Comparison of ENCODE assay signal across 12 cellular contexts in the genomic region with DNA sequence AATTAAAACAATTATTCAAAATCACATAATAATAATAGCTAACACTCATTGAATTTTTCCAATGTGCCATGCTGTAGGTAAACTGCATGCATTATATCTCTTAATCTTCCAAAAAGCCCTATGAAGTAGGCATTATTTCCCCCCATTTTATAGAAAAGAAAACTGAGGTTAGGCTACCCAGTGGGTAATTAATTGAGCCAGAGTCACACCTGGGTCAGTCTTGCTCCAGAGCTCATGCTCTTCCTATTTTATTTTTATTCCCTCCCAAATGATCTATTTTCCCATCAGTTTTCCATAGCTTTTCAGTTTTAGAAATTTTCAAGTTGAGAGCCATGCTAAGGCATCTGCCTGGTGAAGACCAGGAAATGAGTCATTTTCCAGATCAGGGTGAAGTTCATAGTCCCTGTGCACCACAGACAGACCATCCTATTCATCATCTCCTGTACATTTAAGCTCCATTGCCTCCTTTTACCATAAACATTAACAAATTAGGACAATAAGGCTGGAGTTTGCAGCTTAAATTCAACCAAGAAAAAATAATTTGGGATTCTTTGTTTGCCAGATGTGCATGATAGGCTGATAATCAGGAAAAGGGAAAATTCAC.
DNase-seq lines count a peak whose midpoint lies in the region; ATAC-seq and TF ChIP-seq lines count a peak whose summit lies in the region.
"Had no signal": no experiment of that assay in that cellular context is flagged by ENCODE, and none has a peak within 500 bp of the region (broad histone marks: within the 10 kb centered on the region; RNA-seq: fewer than 3 reads in every experiment).

No MANE protein-coding gene starts in this region.

- CTCF ChIA-PET in SK-N-SH (lab: Yijun Ruan, JAX) (interaction anchor here (0.7 to 2.2 kb wide), 16 partner anchors 17 to 1735 kb away, joined by 3 to 9 read pairs (median 3); no protein-coding TSS in a partner anchor), OCI-LY7 (lab: Charles Lee; ENCODE audit: unreplicated experiment) (no interaction called here)

- H4K20me1 ChIP-seq in SK-N-SH (ENCODE audit: insufficient read depth): no peaks in the 10 kb centered on the region
- no peaks in the 10 kb centered on the region for H4K20me1 ChIP-seq in OCI-LY7 (ENCODE audit: insufficient read depth, low read length)

- H3K27ac ChIP-seq in SK-N-SH (ENCODE audit: low read depth in 2 of 2, low read length in 1 of 2) (peak overlapping the region; percentile 71 to 74; a peak in 3 of 4 replicates), OCI-LY7 (ENCODE audit: low read depth, low read length, poor library complexity, severe bottlenecking) (no peak overlapping the region)
- H3K27ac ChIP-seq: 22Rv1, HL-60 had no signal

- H3K9ac ChIP-seq in SK-N-SH: no peak overlapping the region

- H3F3A ChIP-seq in SK-N-SH (replicated peaks; ENCODE audit: insufficient read depth): peaks cover 8% of the 10 kb centered on the region

- peak in 1 of 2 experiments; percentile 52; a peak in 1 of 4 replicates for TF ChIP-seq EP300 in SK-N-SH (IDR thresholded peaks at IDR 0.05; ENCODE audit: borderline replicate concordance in 1 of 2, low read depth in 1 of 2, low read length in 1 of 2)

- no peak for ATAC-seq in HG03469 (IDR thresholded peaks at IDR 0.05; ENCODE audit: unreplicated experiment)
- no peak for ATAC-seq in stimulated activated naive B cell treated with anti-CD40 and anti-IgM and Interleukin-4, amounts not matched to agents 10 μg/mL and 1 μg/mL and 100 μg/mL, for 72 hours (replicated peaks)
- no peak for ATAC-seq in activated CD4-positive, CD25-positive, alpha-beta regulatory T cell treated with anti-CD3 and anti-CD28 coated beads, Interleukin-2, amount 50 U/mL, for 24 hours
- ATAC-seq: natural killer cell treated with Interleukin-12 subunit alpha and Interleukin-12 subunit beta and Interleukin-15 and Interleukin-18, amount 100 ng/mL, for 72 hours had no signal

- H3K9me3 ChIP-seq in SK-N-SH (no peaks in the 10 kb centered on the region), OCI-LY7 (ENCODE audit: low read length) (no peaks in the 10 kb centered on the region)

- intact Hi-C loops in OCI-LY7 (cut with micrococcal nuclease; ENCODE audit: unreplicated experiment): no loop called here

- H3K27me3 ChIP-seq in SK-N-SH (ENCODE audit: insufficient read depth): no peaks in the 10 kb centered on the region

- H2AFZ ChIP-seq in SK-N-SH (ENCODE audit: low read depth) (peak overlapping the region; percentile 12; the same call in 1 of the 2 replicates), OCI-LY7 (ENCODE audit: low read length) (no peak overlapping the region)

- H3K4me1 ChIP-seq in SK-N-SH (ENCODE audit: control insufficient read depth in 1 of 2, insufficient read depth in 2 of 2, low read depth in 1 of 2, low read length in 1 of 2) (peaks cover 8 to 11% of the 10 kb centered on the region in 2 experiments; a peak in 3 of 4 replicates), OCI-LY7 (ENCODE audit: insufficient read depth, low read length, poor library complexity, severe bottlenecking) (no peaks in the 10 kb centered on the region)

- no peaks in the 10 kb centered on the region for H3K27me3 Mint-ChIP-seq in stimulated activated naive B cell treated with anti-CD40 and anti-IgM and Interleukin-4, amounts not matched to agents 10 μg/mL and 1 μg/mL and 100 μg/mL, for 72 hours
- H3K27me3 Mint-ChIP-seq: natural killer cell treated with Interleukin-12 subunit alpha and Interleukin-12 subunit beta and Interleukin-15 and Interleukin-18, amount 100 ng/mL, for 72 hours had no signal

- H3K27ac Mint-ChIP-seq in stimulated activated naive B cell treated with anti-CD40 and anti-IgM and Interleukin-4, amounts not matched to agents 10 μg/mL and 1 μg/mL and 100 μg/mL, for 72 hours: no peak overlapping the region
- H3K27ac Mint-ChIP-seq: natural killer cell treated with Interleukin-12 subunit alpha and Interleukin-12 subunit beta and Interleukin-15 and Interleukin-18, amount 100 ng/mL, for 72 hours had no signal

- H3K9me3 Mint-ChIP-seq in stimulated activated naive B cell treated with anti-CD40 and anti-IgM and Interleukin-4, amounts not matched to agents 10 μg/mL and 1 μg/mL and 100 μg/mL, for 72 hours: peaks cover 0 to 2% of the 10 kb centered on the region in 2 donors

- TF ChIP-seq CTCF in SK-N-SH (IDR thresholded peaks at IDR 0.05) (no peak), OCI-LY7 (conservative IDR thresholded peaks at IDR 0.05; ENCODE audit: low read length) (no peak)

- no peak for TF ChIP-seq RAD21 in SK-N-SH (IDR thresholded peaks at IDR 0.05; ENCODE audit: low read length)

- peak overlapping the region; percentile 46; the same call in 1 of the 2 replicates for H3K4me2 ChIP-seq in SK-N-SH
- H3K4me2 ChIP-seq in OCI-LY7 (ENCODE audit: low read length): no peak overlapping the region

- no peak overlapping the region for H3K4me3 ChIP-seq in SK-N-SH (ENCODE audit: low read depth in 2 of 2, low read length in 1 of 2)
- H3K4me3 ChIP-seq in OCI-LY7 (ENCODE audit: low read depth, low read length, poor library complexity, severe bottlenecking): no peak overlapping the region

- BruUV-seq in OCI-LY7 (replicated peaks; lab: Mats Ljungman, UMichigan): no TSS peak

- no peaks in the 10 kb centered on the region for H3K79me2 ChIP-seq in SK-N-SH (ENCODE audit: insufficient read depth)
- H3K79me2 ChIP-seq in OCI-LY7 (ENCODE audit: insufficient read depth, low read depth, low read length): no peaks in the 10 kb centered on the region

- no peaks in the 10 kb centered on the region for H3K36me3 Mint-ChIP-seq in stimulated activated naive B cell treated with anti-CD40 and anti-IgM and Interleukin-4, amounts not matched to agents 10 μg/mL and 1 μg/mL and 100 μg/mL, for 72 hours
- H3K36me3 Mint-ChIP-seq: natural killer cell treated with Interleukin-12 subunit alpha and Interleukin-12 subunit beta and Interleukin-15 and Interleukin-18, amount 100 ng/mL, for 72 hours had no signal

- H3K36me3 ChIP-seq in SK-N-SH (replicated peaks in 1 of 2; ENCODE audit: control insufficient read depth in 1 of 2, insufficient read depth in 2 of 2, low read length in 1 of 2) (no peaks in the 10 kb centered on the region), OCI-LY7 (ENCODE audit: insufficient read depth, low read length) (no peaks in the 10 kb centered on the region)

- H3K4me1 Mint-ChIP-seq in stimulated activated naive B cell treated with anti-CD40 and anti-IgM and Interleukin-4, amounts not matched to agents 10 μg/mL and 1 μg/mL and 100 μg/mL, for 72 hours: no peaks in the 10 kb centered on the region

- no peak overlapping the region for H3K4me3 Mint-ChIP-seq in stimulated activated naive B cell treated with anti-CD40 and anti-IgM and Interleukin-4, amounts not matched to agents 10 μg/mL and 1 μg/mL and 100 μg/mL, for 72 hours
- H3K4me3 Mint-ChIP-seq: natural killer cell treated with Interleukin-12 subunit alpha and Interleukin-12 subunit beta and Interleukin-15 and Interleukin-18, amount 100 ng/mL, for 72 hours had no signal

- peak; percentile 25 for DNase-seq in DMS53 (lab: John Stamatoyannopoulos, UW)
- DNase-seq in DMS53 treated with DMSO at 0.1 percent for 48 hours (lab: John Stamatoyannopoulos, UW; ENCODE audit: unreplicated experiment): no peak
- DNase-seq in SK-N-SH: no peak
- peak; percentile 25 for DNase-seq in fibroblast of gingiva (ENCODE audit: low read depth)
- DNase-seq in stimulated activated naive B cell treated with anti-CD40 and anti-IgM and Interleukin-4, amounts not matched to agents 10 μg/mL and 1 μg/mL and 100 μg/mL, for 72 hours: no peak
- DNase-seq in OCI-LY7 (ENCODE audit: low spot score): no peak
- DNase-seq: activated naive CD4-positive, alpha-beta T cell treated with anti-CD3 and anti-CD28 coated beads, Interleukin-2, amount 50 U/mL, for 16 hours had no signal

- POLR2A ChIA-PET in SK-N-SH (lab: Yijun Ruan, JAX): no interaction called here
- POLR2A ChIA-PET in OCI-LY7 (lab: Charles Lee): interaction anchor here (0.9 kb wide), 1 partner anchor 12 kb away, joined by 3 read pairs; no protein-coding TSS in a partner anchor

- H3K9me2 ChIP-seq in SK-N-SH (no peaks in the 10 kb centered on the region), OCI-LY7 (ENCODE audit: insufficient read depth, low read length) (no peaks in the 10 kb centered on the region)

TF ChIP-seq in SK-N-SH, 30 proteins besides CTCF, POLR2A, EP300 and RAD21:
- peak; percentile 85 for TF ChIP-seq FOSL2 (IDR thresholded peaks at IDR 0.05; ENCODE audit: borderline replicate concordance, low read depth)
- peak; percentile 79 for TF ChIP-seq JUND (IDR thresholded peaks at IDR 0.05)
- TF ChIP-seq IRF3 (IDR thresholded peaks at IDR 0.05; ENCODE audit: low read depth, low read length): no peak
- TF ChIP-seq POLR2AphosphoS5 (IDR thresholded peaks at IDR 0.05; ENCODE audit: low read depth, low read length): no peak
- peak; percentile 87 for TF ChIP-seq TCF12 (IDR thresholded peaks at IDR 0.05)
- TF ChIP-seq NRF1 (IDR thresholded peaks at IDR 0.05; ENCODE audit: low read depth, low read length): no peak
- no peak for TF ChIP-seq RCOR1 (IDR thresholded peaks at IDR 0.05; ENCODE audit: low read length)
- TF ChIP-seq, protein P1, sequence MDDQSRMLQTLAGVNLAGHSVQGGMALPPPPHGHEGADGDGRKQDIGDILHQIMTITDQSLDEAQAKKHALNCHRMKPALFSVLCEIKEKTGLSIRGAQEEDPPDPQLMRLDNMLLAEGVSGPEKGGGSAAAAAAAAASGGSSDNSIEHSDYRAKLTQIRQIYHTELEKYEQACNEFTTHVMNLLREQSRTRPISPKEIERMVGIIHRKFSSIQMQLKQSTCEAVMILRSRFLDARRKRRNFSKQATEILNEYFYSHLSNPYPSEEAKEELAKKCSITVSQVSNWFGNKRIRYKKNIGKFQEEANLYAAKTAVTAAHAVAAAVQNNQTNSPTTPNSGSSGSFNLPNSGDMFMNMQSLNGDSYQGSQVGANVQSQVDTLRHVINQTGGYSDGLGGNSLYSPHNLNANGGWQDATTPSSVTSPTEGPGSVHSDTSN (IDR thresholded peaks at IDR 0.05): peak; percentile 87
- TF ChIP-seq SIN3A (IDR thresholded peaks at IDR 0.05; ENCODE audit: borderline replicate concordance, low read depth, low read length): no peak
- TF ChIP-seq GABPA (IDR thresholded peaks at IDR 0.05; ENCODE audit: low read depth): no peak
- peak; percentile 58; the same call in 1 of the 2 replicates for TF ChIP-seq RXRA (IDR thresholded peaks at IDR 0.05; ENCODE audit: borderline replicate concordance, low read depth)
- TF ChIP-seq TEAD4 (IDR thresholded peaks at IDR 0.05; ENCODE audit: borderline replicate concordance, insufficient read depth): peak; percentile 36; the same call in 1 of the 2 replicates
TF ChIP-seq in SK-N-SH: peak in this region for 6.

Comparison
In these comparisons a context has a peak if more than half of its experiments do, and no peak if none do; other contexts are left out.
1. DNase-seq: peak in DMS53 (single experiment) and fibroblast of gingiva (single experiment); none in DMS53 treated with DMSO at 0.1 percent for 48 hours (single experiment), SK-N-SH (single experiment), stimulated activated naive B cell treated with anti-CD40 and anti-IgM and Interleukin-4, amounts not matched to agents 10 μg/mL and 1 μg/mL and 100 μg/mL, for 72 hours (single experiment) and OCI-LY7 (single experiment).